Comparison of ENCODE assay signal across 8 cellular contexts in the genomic region with DNA sequence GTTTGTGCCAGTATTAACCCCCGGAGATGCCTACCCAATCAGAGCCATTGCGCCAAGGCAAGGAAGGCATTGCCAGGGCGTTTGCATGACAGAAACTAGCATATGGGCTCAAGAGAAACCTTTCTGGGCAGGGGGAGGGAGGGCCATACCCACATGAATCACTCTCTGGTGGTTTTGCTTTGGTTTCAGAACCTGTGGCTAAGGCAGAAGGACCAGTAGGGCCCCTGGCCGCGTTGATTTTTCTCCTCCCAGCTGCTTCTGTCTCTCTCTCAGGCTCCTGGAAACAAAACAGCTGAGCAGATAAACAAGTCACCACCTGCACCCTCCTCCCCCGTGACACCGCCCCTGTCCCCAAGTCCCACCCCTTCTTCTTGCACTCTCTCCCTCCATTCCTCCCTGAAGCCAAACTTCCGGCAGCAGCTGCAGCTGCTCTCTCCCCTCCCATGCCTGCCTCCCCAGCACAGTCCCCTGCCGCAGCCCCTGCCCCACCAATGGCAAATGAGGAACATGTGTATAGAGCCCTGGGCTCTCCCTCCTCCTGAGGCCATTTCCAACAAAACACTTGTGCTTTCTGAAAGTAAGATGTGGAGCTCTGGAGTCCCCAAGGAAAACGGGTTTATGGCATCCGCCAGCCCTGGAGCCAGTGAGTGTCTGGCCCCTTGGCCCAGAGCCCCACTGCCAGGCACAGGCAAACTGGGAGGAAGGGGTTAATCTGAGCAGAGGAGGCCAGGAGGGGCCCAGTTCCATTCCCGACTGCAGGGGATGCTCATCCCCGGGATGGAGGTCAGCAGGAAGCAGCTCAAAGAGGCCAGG. TPM values are rescaled to one million over a fixed set of nuclear protein-coding genes. Genes with fewer than 3 reads are reported as not detected.
DNase-seq lines count a peak whose midpoint lies in the region; ATAC-seq, FAIRE-seq and TF ChIP-seq lines count a peak whose summit lies in the region.

No MANE protein-coding gene starts in this region.

- TF ChIP-seq POLR2A in GM12891 (IDR thresholded peaks at IDR 0.05; ENCODE audit: low read depth, low read length) (no peak), H54 (IDR thresholded peaks at IDR 0.05; ENCODE audit: low read depth, low read length) (no peak)

- no peaks in the 10 kb centered on the region for H4K20me1 ChIP-seq in Loucy (ENCODE audit: insufficient read depth, low read length, poor library complexity, severe bottlenecking)

- TF ChIP-seq CTCF in Loucy (conservative IDR thresholded peaks at IDR 0.05; ENCODE audit: low read length) = no peak

- FAIRE-seq in GM12891 (lab: Jason Lieb, UNC) (peak; percentile 94), H54 (lab: Jason Lieb, UNC) (no peak)

- peaks cover 3% of the 10 kb centered on the region for H3K27me3 Mint-ChIP-seq in activated naive CD8-positive, alpha-beta T cell treated with anti-CD3 and anti-CD28 coated beads, Interleukin-2, amount 10 ng/mL, durations not matched to agents 7 days and 5 days

- H3K4me1 Mint-ChIP-seq in activated naive CD8-positive, alpha-beta T cell treated with anti-CD3 and anti-CD28 coated beads, Interleukin-2, amount 10 ng/mL, durations not matched to agents 7 days and 5 days = peaks cover 20% of the 10 kb centered on the region

- no peaks in the 10 kb centered on the region for H3K36me3 Mint-ChIP-seq in activated naive CD8-positive, alpha-beta T cell treated with anti-CD3 and anti-CD28 coated beads, Interleukin-2, amount 10 ng/mL, durations not matched to agents 7 days and 5 days

- peak overlapping the region; percentile 80 for H3K27ac Mint-ChIP-seq in activated naive CD8-positive, alpha-beta T cell treated with anti-CD3 and anti-CD28 coated beads, Interleukin-2, amount 10 ng/mL, durations not matched to agents 7 days and 5 days

- H3K9me3 Mint-ChIP-seq in activated naive CD8-positive, alpha-beta T cell treated with anti-CD3 and anti-CD28 coated beads, Interleukin-2, amount 10 ng/mL, durations not matched to agents 7 days and 5 days = no peaks in the 10 kb centered on the region

- H3K27me3 ChIP-seq in Loucy (ENCODE audit: insufficient read depth, low read length, poor library complexity, severe bottlenecking) = no peaks in the 10 kb centered on the region

- ATAC-seq in activated naive CD8-positive, alpha-beta T cell treated with anti-CD3 and anti-CD28 coated beads, Interleukin-2, amount 10 ng/mL, durations not matched to agents 7 days and 5 days (ENCODE audit: low read depth) = peak; percentile 91

- H3K4me1 ChIP-seq in Loucy (ENCODE audit: insufficient read depth, low read length, poor library complexity, severe bottlenecking) = peaks cover 15% of the 10 kb centered on the region

- peak overlapping the region; percentile 44 for H3K4me3 ChIP-seq in Loucy (ENCODE audit: low read length, poor library complexity, severe bottlenecking)

- H3K9me3 ChIP-seq in Loucy (ENCODE audit: insufficient read depth, low read depth, low read length) = no peaks in the 10 kb centered on the region

- DNase-seq in GM12891 (ENCODE audit: insufficient read length, low spot score) (peak; percentile 67), H54 (ENCODE audit: insufficient read length, low spot score) (peak; percentile 23), RPMI7951 (ENCODE audit: low read depth) (peak; percentile 32), kidney tubule cell (ENCODE audit: low spot score) (peak; percentile 79), LoVo (ENCODE audit: low spot score) (no peak)
- peak; percentile 61 for DNase-seq in activated naive CD8-positive, alpha-beta T cell treated with anti-CD3 and anti-CD28 coated beads, Interleukin-2, amount 10 ng/mL, durations not matched to agents 7 days and 5 days
- DNase-seq in stimulated activated CD4-positive, alpha-beta T cell treated with anti-CD3 and anti-CD28 coated beads, TNF-alpha, amount 100 ng/mL, for 24 hours (ENCODE audit: low read depth in 3 of 3) = peak; percentile 14 to 57 (median 20)

- no peaks in the 10 kb centered on the region for H3F3A ChIP-seq in Loucy (ENCODE audit: low read depth)

- no peaks in the 10 kb centered on the region for H3K79me2 ChIP-seq in Loucy (ENCODE audit: insufficient read depth, low read length)

- H2AFZ ChIP-seq in Loucy (ENCODE audit: low read length) = peak overlapping the region; percentile 65

- peak overlapping the region; percentile 51 for H3K4me3 Mint-ChIP-seq in activated naive CD8-positive, alpha-beta T cell treated with anti-CD3 and anti-CD28 coated beads, Interleukin-2, amount 10 ng/mL, durations not matched to agents 7 days and 5 days

- peak overlapping the region; percentile 60 for H3K4me2 ChIP-seq in Loucy (ENCODE audit: low read depth, low read length, poor library complexity, severe bottlenecking)

- peak overlapping the region; percentile 37 for H3K9ac ChIP-seq in Loucy (ENCODE audit: low read depth, low read length, poor library complexity, severe bottlenecking)

- POLR2A ChIA-PET in activated naive CD8-positive, alpha-beta T cell treated with anti-CD3 and anti-CD28 coated beads, Interleukin-2, amount 10 ng/mL, durations not matched to agents 7 days and 5 days (lab: Charles Lee) = interaction anchor here (0.6 to 3.9 kb wide), 7 partner anchors 8 to 72 kb away, joined by 3 to 20 read pairs (median 3); a partner anchor contains a TSS

- H3K9me2 ChIP-seq in Loucy (replicated peaks; ENCODE audit: low read depth, low read length) = no peaks in the 10 kb centered on the region

- no peaks in the 10 kb centered on the region for H3K36me3 ChIP-seq in Loucy (ENCODE audit: insufficient read depth, low read length)

TF ChIP-seq in GM12891, 5 proteins besides CTCF, POLR2A, EP300 and RAD21:
- TF ChIP-seq SPI1 (IDR thresholded peaks at IDR 0.05; ENCODE audit: low read depth, low read length) (no peak), POLR2AphosphoS5 (IDR thresholded peaks at IDR 0.05; ENCODE audit: low read depth, low read length) (peak; percentile 45; the same call in 1 of the 2 replicates), POU2F2 (IDR thresholded peaks at IDR 0.05; ENCODE audit: low read depth, low read length) (peak; percentile 88), TAF1 (IDR thresholded peaks at IDR 0.05; ENCODE audit: low read depth, low read length) (no peak), PAX5 (IDR thresholded peaks at IDR 0.05; ENCODE audit: insufficient read depth, low read length, severe bottlenecking) (no peak)

RNA-seq across cellular contexts. Expression of a gene that starts 39.0 kb away (rescaled TPM):
- polyA plus RNA-seq in GM12891 (2012; ENCODE audit: low read depth, missing spikeins) = 5.3 TPM
- total RNA-seq in RPMI7951 (2014; rRNA removed; shearing (Covaris generic)) = 4.6 and 5.2 TPM in 2 replicates
- 10 to 100 TPM; 81.6 to 90.6 TPM for total RNA-seq in activated naive CD8-positive, alpha-beta T cell treated with anti-CD3 and anti-CD28 coated beads, Interleukin-2, amount 10 ng/mL, durations not matched to agents 7 days and 5 days

Comparison
In these comparisons a context has a peak if more than half of its experiments do, and no peak if none do; other contexts are left out.
1. RNA of a gene that starts 39.0 kb away (total RNA-seq): 81.6 to 90.6 TPM in activated naive CD8-positive, alpha-beta T cell treated with anti-CD3 and anti-CD28 coated beads, Interleukin-2, amount 10 ng/mL, durations not matched to agents 7 days and 5 days; 4.6 to 5.2 TPM in RPMI7951; every median in the first group is over 10 times any median in the second.